Comparison of ENCODE assay signal across 8 cellular contexts in genomic region chr7:50531401-50531906, GRCh38. TPM values are rescaled to one million over a fixed set of nuclear protein-coding genes. Genes with fewer than 3 reads are reported as not detected.
DNase-seq lines count a peak whose midpoint lies in the region; ATAC-seq and TF ChIP-seq lines count a peak whose summit lies in the region.

No MANE protein-coding gene starts in this region.

- H3K27me3 Mint-ChIP-seq in T-cell (peaks cover 9 to 12% of the 10 kb centered on the region in 2 donors), HFFc6 (ENCODE audit: insufficient read depth) (peaks cover 12% of the 10 kb centered on the region)
- peaks cover 9% of the 10 kb centered on the region for H3K27me3 Mint-ChIP-seq in CD8-positive, alpha-beta T cell (ENCODE audit: low read depth)

- DNase-seq in DMS53 treated with DMSO at 0.1 percent for 48 hours (lab: John Stamatoyannopoulos, UW; ENCODE audit: unreplicated experiment) (peak; percentile 93), NCI-H1105 (lab: John Stamatoyannopoulos, UW) (peak; percentile 92), T-cell (no peak), left colon (no peak), HFFc6 (no peak), testis (no peak), globus pallidus (ENCODE audit: low spot score) (no peak)
- no peak for DNase-seq in CD8-positive, alpha-beta T cell

- no peak overlapping the region for H3K4me3 ChIP-seq in CD8-positive, alpha-beta T cell (ENCODE audit: low read depth, low read length)
- no peak overlapping the region for H3K4me3 ChIP-seq in testis

- no peaks in the 10 kb centered on the region for H3K4me1 ChIP-seq in CD8-positive, alpha-beta T cell (ENCODE audit: insufficient read depth, low read length)
- H3K4me1 ChIP-seq in testis = no peaks in the 10 kb centered on the region

- TF ChIP-seq CTCF in HFFc6 (IDR thresholded peaks at IDR 0.05) (no peak), testis (IDR thresholded peaks at IDR 0.05) (no peak)
- TF ChIP-seq CTCF in CD8-positive, alpha-beta T cell (IDR thresholded peaks at IDR 0.05) = no peak

- TF ChIP-seq POLR2A in testis (IDR thresholded peaks at IDR 0.05) = no peak

- no peaks in the 10 kb centered on the region for H3K27me3 ChIP-seq in CD8-positive, alpha-beta T cell (ENCODE audit: insufficient read depth, low read length)
- H3K27me3 ChIP-seq in testis = no peaks in the 10 kb centered on the region

- no peak overlapping the region for H3K27ac ChIP-seq in CD8-positive, alpha-beta T cell (ENCODE audit: low read depth, low read length)
- H3K27ac ChIP-seq in testis = no peak overlapping the region

- 66 to 73% methylated on average over 11 of the region's 11 CpGs for WGBS in testis, 2 donors

- no peak overlapping the region for H3K4me3 Mint-ChIP-seq in T-cell
- H3K4me3 Mint-ChIP-seq in HFFc6 = no peak overlapping the region
- no peak overlapping the region for H3K4me3 Mint-ChIP-seq in CD8-positive, alpha-beta T cell

- POLR2A ChIA-PET in T-cell (lab: Charles Lee) = no interaction called here
- POLR2A ChIA-PET in CD8-positive, alpha-beta T cell (lab: Charles Lee) = no interaction called here

- H3K4me1 Mint-ChIP-seq in T-cell (peaks cover 0 to 5% (median 0%) of the 10 kb centered on the region in 3 donors), HFFc6 (ENCODE audit: low read depth) (peaks cover 51% of the 10 kb centered on the region)
- H3K4me1 Mint-ChIP-seq in CD8-positive, alpha-beta T cell (ENCODE audit: low read depth) = no peaks in the 10 kb centered on the region

- H3K36me3 Mint-ChIP-seq in T-cell (no peaks in the 10 kb centered on the region), HFFc6 (ENCODE audit: low read depth) (no peaks in the 10 kb centered on the region)
- H3K36me3 Mint-ChIP-seq in CD8-positive, alpha-beta T cell = no peaks in the 10 kb centered on the region

- H3K9me3 ChIP-seq in CD8-positive, alpha-beta T cell (ENCODE audit: low read length) = no peaks in the 10 kb centered on the region
- no peaks in the 10 kb centered on the region for H3K9me3 ChIP-seq in testis

- H3K27ac Mint-ChIP-seq in T-cell (no peak overlapping the region), HFFc6 (no peak overlapping the region)
- no peak overlapping the region for H3K27ac Mint-ChIP-seq in CD8-positive, alpha-beta T cell

- H3K9me3 Mint-ChIP-seq in T-cell (no peaks in the 10 kb centered on the region), HFFc6 (no peaks in the 10 kb centered on the region)
- no peaks in the 10 kb centered on the region for H3K9me3 Mint-ChIP-seq in CD8-positive, alpha-beta T cell

- peak in 3 of 4 experiments; percentile 22 to 66 (median 53) for ATAC-seq in T-cell (replicated peaks in 1 of 4)
- peak; percentile 44 for ATAC-seq in left colon
- no peak for ATAC-seq in CD8-positive, alpha-beta T cell

- no peaks in the 10 kb centered on the region for H3K36me3 ChIP-seq in CD8-positive, alpha-beta T cell (ENCODE audit: insufficient read depth, low read length)
- no peaks in the 10 kb centered on the region for H3K36me3 ChIP-seq in testis (ENCODE audit: low read depth, missing control alignments)

- CTCF ChIA-PET in T-cell (lab: Charles Lee) = no interaction called here
- CTCF ChIA-PET in CD8-positive, alpha-beta T cell (lab: Charles Lee) = no interaction called here

- intact Hi-C loops in left colon (cut with DNase I, micrococcal nuclease) = no loop called here
- intact Hi-C loops in CD8-positive, alpha-beta T cell (cut with DNase I, micrococcal nuclease) = no loop called here
- intact Hi-C loops in testis (cut with DNase I; ENCODE audit: low total_unique reads) = no loop called here

RNA-seq across cellular contexts. Expression of gene DDC, which starts 33.8 kb away (rescaled TPM):
- total RNA-seq in T-cell (not detected), left colon (10 to 100 TPM; 69.3 to 74.7 TPM), testis (1 to 10 TPM; 1.2 to 3.3 TPM)
- not detected for total RNA-seq in HFFc6 (2021; fragmentation: NEBNext Ultra II Directional; extraction: Animal tissue kit (Norgen Biotek cat#: 25700))
- not detected for total RNA-seq in CD8-positive, alpha-beta T cell
- 4.1 TPM for polyA plus RNA-seq in testis (ENCODE audit: insufficient read depth, low read depth, low replicate concordance)

Comparison
In these comparisons a context has a peak if more than half of its experiments do, and no peak if none do; other contexts are left out.
1. DNase-seq: peak in DMS53 treated with DMSO at 0.1 percent for 48 hours (single experiment) and NCI-H1105 (single experiment); none in T-cell (0 of 34), left colon (0 of 2), HFFc6 (single experiment), CD8-positive, alpha-beta T cell (0 of 7), testis (single experiment) and globus pallidus (single experiment).
2. RNA of gene DDC, which starts 33.8 kb away (total RNA-seq): 69.3 to 74.7 TPM in left colon; 1.2 to 3.3 TPM in testis, not detected in CD8-positive, alpha-beta T cell, not detected in T-cell and not detected in HFFc6; every median in the first group is over 10 times any median in the second.